Comparison of ENCODE assay signal across 1 cellular context in genomic region chr6:44650947-44651346, GRCh38.
TF ChIP-seq lines count a peak whose summit lies in the region.

No MANE protein-coding gene starts in this region.

TF ChIP-seq in SK-N-SH treated with all-trans-retinoic acid at 6 μM for 48 hours, 23 proteins besides CTCF, POLR2A, EP300 and RAD21 (continued from another document):
- no peak for TF ChIP-seq TSHZ2 (CRISPR knock-in tag; IDR thresholded peaks at IDR 0.05)
- no peak for TF ChIP-seq RARB (CRISPR knock-in tag; IDR thresholded peaks at IDR 0.05)
- TF ChIP-seq CSDC2 (CRISPR knock-in tag; IDR thresholded peaks at IDR 0.05), result no peak
- no peak for TF ChIP-seq ESRRG (CRISPR knock-in tag; IDR thresholded peaks at IDR 0.05)
- no peak for TF ChIP-seq ZNF8 (CRISPR knock-in tag; IDR thresholded peaks at IDR 0.05)
- no peak for TF ChIP-seq OSR1 (CRISPR knock-in tag; IDR thresholded peaks at IDR 0.05)
- TF ChIP-seq PPARA (CRISPR knock-in tag; IDR thresholded peaks at IDR 0.05; ENCODE audit: borderline replicate concordance), result no peak
